ENCODE assay signal across 1 cellular context in the genomic region with DNA sequence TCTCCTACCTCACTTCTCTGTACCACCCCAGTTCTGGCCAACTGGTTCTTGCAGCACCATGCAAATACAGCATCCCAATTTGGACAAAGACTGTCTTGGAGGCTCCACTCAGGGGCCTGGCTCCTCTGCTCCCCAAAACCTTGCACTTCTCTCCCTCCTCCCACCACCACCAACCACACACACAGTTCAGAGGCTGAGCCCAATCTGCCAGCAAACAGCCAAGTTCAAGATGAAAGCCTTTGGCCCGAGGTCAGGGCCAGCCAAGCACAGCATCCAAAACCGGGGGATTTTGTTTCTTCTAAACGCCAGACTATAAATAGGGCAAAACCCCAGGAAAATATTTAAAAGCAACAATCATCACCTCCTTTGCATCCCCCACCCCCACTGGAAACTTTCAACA.
A peak's percentile ranks its signal among the peaks of the same experiment; 100 is the strongest.
TF ChIP-seq lines count a peak whose summit lies in the region.

No MANE protein-coding gene starts in this region.

TF ChIP-seq in GM12878, 131 proteins besides CTCF, POLR2A, EP300 and RAD21 (continued from another document):
- TF ChIP-seq, protein P1, sequence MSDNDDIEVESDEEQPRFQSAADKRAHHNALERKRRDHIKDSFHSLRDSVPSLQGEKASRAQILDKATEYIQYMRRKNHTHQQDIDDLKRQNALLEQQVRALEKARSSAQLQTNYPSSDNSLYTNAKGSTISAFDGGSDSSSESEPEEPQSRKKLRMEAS (IDR thresholded peaks at IDR 0.05; ENCODE audit: low read depth, low read length) = no peak
- TF ChIP-seq GATAD2B (conservative IDR thresholded peaks at IDR 0.05; ENCODE audit: low read depth) (no peak), PAX5 (IDR thresholded peaks at IDR 0.05; ENCODE audit: borderline replicate concordance, low read depth, low read length) (0 out of 2 replicates have a peak, but pooled peaks have one; percentile 29), ZNF274 (IDR thresholded peaks at IDR 0.05; ENCODE audit: insufficient read depth, insufficient read length) (no peak), JUND (IDR thresholded peaks at IDR 0.05; ENCODE audit: low read depth, low read length) (no peak), SUPT20H (IDR thresholded peaks at IDR 0.05; ENCODE audit: borderline replicate concordance, control insufficient read depth, low read depth, low read length) (no peak), NBN (IDR thresholded peaks at IDR 0.05) (no peak), KDM1A (IDR thresholded peaks at IDR 0.05; ENCODE audit: borderline replicate concordance) (no peak), MYB (IDR thresholded peaks at IDR 0.05; ENCODE audit: borderline replicate concordance, low read depth, low read length) (no peak), NFXL1 (IDR thresholded peaks at IDR 0.05; ENCODE audit: borderline replicate concordance) (no peak), DPF2 (IDR thresholded peaks at IDR 0.05) (no peak), IKZF1 (conservative IDR thresholded peaks at IDR 0.05) (peak; percentile 30; the same call in 1 of the 2 replicates)
- TF ChIP-seq, protein P2, sequence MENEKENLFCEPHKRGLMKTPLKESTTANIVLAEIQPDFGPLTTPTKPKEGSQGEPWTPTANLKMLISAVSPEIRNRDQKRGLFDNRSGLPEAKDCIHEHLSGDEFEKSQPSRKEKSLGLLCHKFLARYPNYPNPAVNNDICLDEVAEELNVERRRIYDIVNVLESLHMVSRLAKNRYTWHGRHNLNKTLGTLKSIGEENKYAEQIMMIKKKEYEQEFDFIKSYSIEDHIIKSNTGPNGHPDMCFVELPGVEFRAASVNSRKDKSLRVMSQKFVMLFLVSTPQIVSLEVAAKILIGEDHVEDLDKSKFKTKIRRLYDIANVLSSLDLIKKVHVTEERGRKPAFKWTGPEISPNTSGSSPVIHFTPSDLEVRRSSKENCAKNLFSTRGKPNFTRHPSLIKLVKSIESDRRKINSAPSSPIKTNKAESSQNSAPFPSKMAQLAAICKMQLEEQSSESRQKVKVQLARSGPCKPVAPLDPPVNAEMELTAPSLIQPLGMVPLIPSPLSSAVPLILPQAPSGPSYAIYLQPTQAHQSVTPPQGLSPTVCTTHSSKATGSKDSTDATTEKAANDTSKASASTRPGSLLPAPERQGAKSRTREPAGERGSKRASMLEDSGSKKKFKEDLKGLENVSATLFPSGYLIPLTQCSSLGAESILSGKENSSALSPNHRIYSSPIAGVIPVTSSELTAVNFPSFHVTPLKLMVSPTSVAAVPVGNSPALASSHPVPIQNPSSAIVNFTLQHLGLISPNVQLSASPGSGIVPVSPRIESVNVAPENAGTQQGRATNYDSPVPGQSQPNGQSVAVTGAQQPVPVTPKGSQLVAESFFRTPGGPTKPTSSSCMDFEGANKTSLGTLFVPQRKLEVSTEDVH (IDR thresholded peaks at IDR 0.05; ENCODE audit: low read depth, partially characterized antibody) = no peak
- TF ChIP-seq, protein P3, sequence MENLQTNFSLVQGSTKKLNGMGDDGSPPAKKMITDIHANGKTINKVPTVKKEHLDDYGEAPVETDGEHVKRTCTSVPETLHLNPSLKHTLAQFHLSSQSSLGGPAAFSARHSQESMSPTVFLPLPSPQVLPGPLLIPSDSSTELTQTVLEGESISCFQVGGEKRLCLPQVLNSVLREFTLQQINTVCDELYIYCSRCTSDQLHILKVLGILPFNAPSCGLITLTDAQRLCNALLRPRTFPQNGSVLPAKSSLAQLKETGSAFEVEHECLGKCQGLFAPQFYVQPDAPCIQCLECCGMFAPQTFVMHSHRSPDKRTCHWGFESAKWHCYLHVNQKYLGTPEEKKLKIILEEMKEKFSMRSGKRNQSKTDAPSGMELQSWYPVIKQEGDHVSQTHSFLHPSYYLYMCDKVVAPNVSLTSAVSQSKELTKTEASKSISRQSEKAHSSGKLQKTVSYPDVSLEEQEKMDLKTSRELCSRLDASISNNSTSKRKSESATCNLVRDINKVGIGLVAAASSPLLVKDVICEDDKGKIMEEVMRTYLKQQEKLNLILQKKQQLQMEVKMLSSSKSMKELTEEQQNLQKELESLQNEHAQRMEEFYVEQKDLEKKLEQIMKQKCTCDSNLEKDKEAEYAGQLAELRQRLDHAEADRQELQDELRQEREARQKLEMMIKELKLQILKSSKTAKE (IDR thresholded peaks at IDR 0.05; ENCODE audit: low read depth, poor library complexity, severe bottlenecking) = no peak
